ENCODE assay signal across 8 cellular contexts in the genomic region with DNA sequence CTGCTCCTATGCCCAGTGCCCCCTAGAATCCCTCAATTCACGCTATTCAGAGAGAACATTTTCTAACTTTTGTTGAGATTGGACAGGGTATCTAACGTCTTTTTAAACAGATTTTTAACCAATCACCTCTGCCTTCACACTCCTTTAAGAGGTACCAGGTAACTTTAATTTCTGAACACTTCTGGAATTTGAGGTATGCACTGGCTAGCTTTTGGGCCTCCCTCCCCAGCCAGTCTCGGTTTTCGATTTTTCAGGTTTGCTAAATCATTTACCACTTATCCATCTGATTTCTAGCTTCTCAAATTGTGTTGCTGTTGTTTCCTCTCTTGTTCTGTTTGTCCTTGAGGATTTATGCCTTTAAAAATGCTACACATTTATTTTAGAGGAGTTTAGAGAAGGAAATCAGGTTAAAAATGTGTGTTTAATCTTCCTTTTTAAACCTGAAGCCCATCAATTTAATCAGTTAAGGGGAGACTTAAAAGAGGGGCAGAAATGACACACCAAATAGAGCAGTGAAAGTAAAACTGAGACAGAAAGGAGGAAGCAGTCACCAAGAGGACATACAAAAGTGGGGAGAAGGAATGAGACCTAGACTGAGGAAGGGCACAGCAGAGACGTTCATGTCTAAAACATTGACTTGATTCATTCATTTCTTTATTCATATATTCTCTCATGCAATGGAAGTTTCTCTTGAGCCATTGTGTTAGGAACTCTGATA.
DNase-seq lines count a peak whose midpoint lies in the region; ATAC-seq, FAIRE-seq and TF ChIP-seq lines count a peak whose summit lies in the region.

No MANE protein-coding gene starts in this region.

- WGBS in pancreas, 2 donors, result 17 to 21% methylated on average over 5 of the region's 5 CpGs

- ATAC-seq in GM19035 (IDR thresholded peaks at IDR 0.05; ENCODE audit: unreplicated experiment) (peak; percentile 99), HG02642 (IDR thresholded peaks at IDR 0.05; ENCODE audit: poor library complexity, unreplicated experiment) (peak; percentile 100), HG03575 (IDR thresholded peaks at IDR 0.05; ENCODE audit: extremely low read depth, insufficient number of reproducible peaks, low FRiP score, unreplicated experiment) (peak; percentile 96), pancreas (peak in 3 of 4 donors; percentile 61 to 89 (median 62))

- peak in 2 of 6 donors; percentile 19 to 21 for DNase-seq in pancreas
- DNase-seq in activated T-cell treated with anti-CD3 and anti-CD28 coated beads, Interleukin-2, amount 50 U/mL, for 1 hour, result no peak
- no peak for DNase-seq in mucosa of gallbladder (ENCODE audit: low spot score)
- DNase-seq in foreskin fibroblast, result no peak
- DNase-seq in NCI-H2081 (lab: John Stamatoyannopoulos, UW), result no peak

- no peaks in the 10 kb centered on the region for H3K27me3 ChIP-seq in pancreas

- H3K4me3 ChIP-seq in pancreas (no peak overlapping the region), foreskin fibroblast (ENCODE audit: low read depth in 1 of 2, low read length in 2 of 2) (no peak overlapping the region)

- intact Hi-C loops in pancreas (cut with DNase I), result no loop called here

- H3K36me3 ChIP-seq in pancreas, result no peaks in the 10 kb centered on the region

- no peak for FAIRE-seq in pancreas (lab: Jason Lieb, UNC)

- TF ChIP-seq CTCF in pancreas (IDR thresholded peaks at IDR 0.05), result no peak
- no peak for TF ChIP-seq CTCF in foreskin fibroblast (IDR thresholded peaks at IDR 0.05; ENCODE audit: low read depth, low read length)

- H3K27ac ChIP-seq in pancreas, result peak overlapping the region; percentile 4 to 62 (median 45)

- H3K4me1 ChIP-seq in pancreas, result no peaks in the 10 kb centered on the region

- H3K9me3 ChIP-seq in pancreas, result no peaks in the 10 kb centered on the region
